In the genomic region with DNA sequence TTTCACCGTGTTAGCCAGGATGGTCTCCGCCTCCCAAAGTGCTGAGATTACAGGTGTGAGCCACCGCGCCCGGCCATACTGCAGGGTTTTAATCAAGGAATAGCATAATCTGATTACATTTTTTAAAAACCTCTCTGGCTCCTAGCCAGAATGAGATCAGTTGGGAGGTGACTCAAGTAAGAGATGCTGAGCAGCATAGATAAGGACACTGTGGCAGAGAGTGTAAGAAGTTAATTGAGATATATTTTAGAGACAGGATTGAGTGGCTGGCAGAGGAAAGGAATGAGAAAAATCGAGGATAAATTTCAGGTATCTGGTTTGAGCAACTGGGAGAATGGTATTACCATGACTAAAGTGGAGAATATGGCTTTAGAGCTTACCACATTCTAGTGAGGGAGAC, we compare ENCODE assay signal across 17 cellular contexts. TPM values are rescaled to one million over a fixed set of nuclear protein-coding genes. Genes with fewer than 3 reads are reported as not detected.
A peak's percentile ranks its signal among the peaks of the same experiment; 100 is the strongest.
DNase-seq lines count a peak whose midpoint lies in the region; ATAC-seq, FAIRE-seq and TF ChIP-seq lines count a peak whose summit lies in the region.
"Had no signal": no experiment of that assay in that cellular context is flagged by ENCODE, and none has a peak within 500 bp of the region (broad histone marks: within the 10 kb centered on the region; RNA-seq: fewer than 3 reads in every experiment).

No MANE protein-coding gene starts in this region.

- TF ChIP-seq CTCF in IMR-90 (conservative IDR thresholded peaks at IDR 0.05; ENCODE audit: low read depth, low read length) = no peak

- no peaks in the 10 kb centered on the region for H3K36me3 Mint-ChIP-seq in stimulated activated effector memory CD8-positive, alpha-beta T cell treated with anti-CD3 and anti-CD28 coated beads, Interleukin-12 subunit alpha, Interleukin-12 subunit beta, amount 100 ng/mL, for 72 hours

- FAIRE-seq in HTR-8/SVneo (lab: Jason Lieb, UNC) = no peak
- FAIRE-seq: A549, GM12892 had no signal

- no peak overlapping the region for H2AK9ac ChIP-seq in IMR-90 (replicated peaks; ENCODE audit: low read depth, low read length, poor library complexity)

- dilution Hi-C loops in IMR-90 (cut with HindIII; ENCODE audit: low sequenced_read_pairs, unreplicated experiment) = no loop called here

- H3K18ac ChIP-seq in IMR-90 (ENCODE audit: low read depth, low read length) (no peak overlapping the region), trophoblast cell (ENCODE audit: low read length) (no peak overlapping the region)

- H3K36me3 ChIP-seq in IMR-90 (ENCODE audit: control insufficient read depth, insufficient read depth, low read length) = no peaks in the 10 kb centered on the region
- H3K36me3 ChIP-seq in trophoblast cell (ENCODE audit: control insufficient read depth in 1 of 2, insufficient read depth in 2 of 2, low read length in 2 of 2) = peaks cover 3 to 4% of the 10 kb centered on the region in 2 experiments
- H3K36me3 ChIP-seq: BE2C had no signal

- H3K23ac ChIP-seq in IMR-90 (ENCODE audit: low read depth, low read length) (no peak overlapping the region), trophoblast cell (ENCODE audit: low read length) (no peak overlapping the region)

- no peak overlapping the region for H3K4me2 ChIP-seq in IMR-90 (ENCODE audit: low read depth, low read length)
- H3K4me2 ChIP-seq in trophoblast cell (ENCODE audit: low read length) = no peak overlapping the region
- H3K4me2 ChIP-seq: A549 had no signal

- CTCF ChIA-PET in IMR-90 (lab: Yijun Ruan, JAX) = no interaction called here

- H3K27me3 ChIP-seq in IMR-90 (ENCODE audit: control insufficient read depth, insufficient read depth, low read length) (no peaks in the 10 kb centered on the region), trophoblast cell (ENCODE audit: insufficient read depth, low read length) (no peaks in the 10 kb centered on the region)
- H3K27me3 ChIP-seq: BE2C had no signal

- no peak overlapping the region for H3K4me3 ChIP-seq in IMR-90 (ENCODE audit: insufficient read depth, low read depth, low read length)
- no peak overlapping the region for H3K4me3 ChIP-seq in trophoblast cell (ENCODE audit: low read depth, low read length)
- H3K4me3 ChIP-seq: A549 had no signal

- TF ChIP-seq POLR2A in IMR-90 (IDR thresholded peaks at IDR 0.05; ENCODE audit: low read depth, low read length) = no peak

- peaks cover 2% of the 10 kb centered on the region; the same call in 1 of the 2 replicates for H3K4me1 ChIP-seq in IMR-90 (ENCODE audit: control insufficient read depth, insufficient read depth, low read length)
- no peaks in the 10 kb centered on the region for H3K4me1 ChIP-seq in trophoblast cell (ENCODE audit: control insufficient read depth in 1 of 2, insufficient read depth in 2 of 2, low read length in 2 of 2)
- H3K4me1 ChIP-seq: A549, BE2C had no signal

- no peak for TF ChIP-seq RAD21 in IMR-90 (IDR thresholded peaks at IDR 0.05; ENCODE audit: low read length)

- H3K9me3 Mint-ChIP-seq in stimulated activated effector memory CD8-positive, alpha-beta T cell treated with anti-CD3 and anti-CD28 coated beads, Interleukin-12 subunit alpha, Interleukin-12 subunit beta, amount 100 ng/mL, for 72 hours = no peaks in the 10 kb centered on the region
- H3K9me3 Mint-ChIP-seq: CD4-positive, alpha-beta memory T cell had no signal

- H2AK5ac ChIP-seq in IMR-90 (ENCODE audit: low read depth, low read length) (no peak overlapping the region), trophoblast cell (ENCODE audit: low read length) (no peak overlapping the region)

- H2AFZ ChIP-seq in IMR-90 (replicated peaks; ENCODE audit: low read length, poor library complexity) (no peak overlapping the region), trophoblast cell (ENCODE audit: insufficient read depth, low read length, poor library complexity) (no peak overlapping the region)

- no peak overlapping the region for H3K56ac ChIP-seq in IMR-90 (ENCODE audit: extremely low read depth, insufficient read depth, low read length)

- DNase-seq in D341Med (ENCODE audit: low spot score) (peak; percentile 24), IMR-90 (peak; percentile 10), amniotic epithelial cell (ENCODE audit: low read depth) (peak; percentile 17), trophoblast cell (peak; percentile 43 to 85), HTR-8/SVneo (ENCODE audit: insufficient read length, low spot score) (no peak), HT-29 (ENCODE audit: low spot score) (no peak)
- DNase-seq in stimulated activated effector memory CD8-positive, alpha-beta T cell treated with anti-CD3 and anti-CD28 coated beads, Interleukin-12 subunit alpha, Interleukin-12 subunit beta, amount 100 ng/mL, for 72 hours (ENCODE audit: low spot score in 2 of 2) = no peak
- DNase-seq: BE2C; CD4-positive, alpha-beta memory T cell; COR-L47; DND-41; GDM1; GOT3; H9 had no signal

- H2BK120ac ChIP-seq in IMR-90 (ENCODE audit: low read depth, low read length) (no peak overlapping the region), trophoblast cell (ENCODE audit: insufficient read depth, low read length, poor library complexity) (no peak overlapping the region)

- BruUV-seq in IMR-90 (replicated peaks; lab: Mats Ljungman, UMichigan) = no TSS peak

- no peak overlapping the region for H3K4me3 Mint-ChIP-seq in stimulated activated effector memory CD8-positive, alpha-beta T cell treated with anti-CD3 and anti-CD28 coated beads, Interleukin-12 subunit alpha, Interleukin-12 subunit beta, amount 100 ng/mL, for 72 hours
- H3K4me3 Mint-ChIP-seq: CD4-positive, alpha-beta memory T cell; H9 had no signal

- H4K12ac ChIP-seq in trophoblast cell (ENCODE audit: low read depth, low read length) = no peak overlapping the region

- POLR2A ChIA-PET in IMR-90 (lab: Charles Lee; ENCODE audit: unreplicated experiment) = interaction anchor here (1.0 kb wide), 1 partner anchor 8 kb away, joined by 3 read pairs; a partner anchor contains a TSS

- H3K14ac ChIP-seq in IMR-90 (replicated peaks; ENCODE audit: low read depth, low read length) (no peak overlapping the region), trophoblast cell (ENCODE audit: low read length) (no peak overlapping the region)

- H3K9ac ChIP-seq in IMR-90 (ENCODE audit: low read depth, low read length) (no peak overlapping the region), trophoblast cell (ENCODE audit: low read length) (no peak overlapping the region)

- no peak overlapping the region for H2BK15ac ChIP-seq in IMR-90 (ENCODE audit: low read depth, low read length)

- no peak overlapping the region for H4K5ac ChIP-seq in IMR-90 (ENCODE audit: low read depth, low read length)

- H2BK5ac ChIP-seq in IMR-90 (ENCODE audit: low read depth, low read length, poor library complexity, severe bottlenecking) (no peak overlapping the region), trophoblast cell (ENCODE audit: low read depth, low read length, poor library complexity) (no peak overlapping the region)

- intact Hi-C loops in IMR-90 (cut with micrococcal nuclease) = no loop called here

- H3K4me1 Mint-ChIP-seq in stimulated activated effector memory CD8-positive, alpha-beta T cell treated with anti-CD3 and anti-CD28 coated beads, Interleukin-12 subunit alpha, Interleukin-12 subunit beta, amount 100 ng/mL, for 72 hours = no peaks in the 10 kb centered on the region
- H3K4me1 Mint-ChIP-seq: H9 had no signal

- no peaks in the 10 kb centered on the region for H3K79me2 ChIP-seq in trophoblast cell (ENCODE audit: control insufficient read depth, insufficient read depth, low read length, poor library complexity)

- in situ Hi-C loops in IMR-90 (cut with MboI; ENCODE audit: low sequenced_read_pairs) = no loop called here

- H3K9me3 ChIP-seq in IMR-90 (ENCODE audit: control insufficient read depth, insufficient read depth, low read length) = no peaks in the 10 kb centered on the region
- no peaks in the 10 kb centered on the region for H3K9me3 ChIP-seq in trophoblast cell (ENCODE audit: insufficient read depth, low read depth, low read length)
- H3K9me3 ChIP-seq: BE2C had no signal

- no peak for ATAC-seq in IMR-90 (ENCODE audit: low read depth)
- ATAC-seq in stimulated activated effector memory CD8-positive, alpha-beta T cell treated with anti-CD3 and anti-CD28 coated beads, Interleukin-12 subunit alpha, Interleukin-12 subunit beta, amount 100 ng/mL, for 72 hours = no peak
- ATAC-seq: A549 had no signal

- H3K79me1 ChIP-seq in IMR-90 (ENCODE audit: low read depth in 1 of 2, low read length in 2 of 2) (peaks cover 5 to 15% of the 10 kb centered on the region in 2 experiments; a peak in 2 of 4 replicates), trophoblast cell (ENCODE audit: low read length) (no peaks in the 10 kb centered on the region)

- no CpG with 5 or more reads among the region's 6 CpGs for WGBS in IMR-90 (ENCODE audit: extremely low coverage in 2 of 2, insufficient read length in 1 of 2), 2 experiments
- WGBS in trophoblast cell (ENCODE audit: extremely low coverage, insufficient coverage, insufficient read length) = no CpG with 5 or more reads among the region's 6 CpGs

- no peak overlapping the region for H3K4ac ChIP-seq in IMR-90 (ENCODE audit: low read depth, low read length)
- no peak overlapping the region for H3K4ac ChIP-seq in trophoblast cell (ENCODE audit: low read depth, low read length)

- no peak overlapping the region for H4K91ac ChIP-seq in IMR-90 (ENCODE audit: insufficient read depth, low read depth, low read length)
- no peak overlapping the region for H4K91ac ChIP-seq in trophoblast cell (ENCODE audit: low read depth, low read length)

- H4K8ac ChIP-seq in IMR-90 (ENCODE audit: low read depth in 2 of 2, low read length in 2 of 2) = no peak overlapping the region
- H4K8ac ChIP-seq in trophoblast cell (ENCODE audit: low read depth, low read length) = no peak overlapping the region

- H2BK12ac ChIP-seq in trophoblast cell (ENCODE audit: low read length) = no peak overlapping the region

- no peaks in the 10 kb centered on the region for H3K9me1 ChIP-seq in IMR-90 (ENCODE audit: insufficient read depth, low read length)

- H4K20me1 ChIP-seq in IMR-90 (ENCODE audit: insufficient read depth, low read length) = no peaks in the 10 kb centered on the region

- no peak overlapping the region for H3K27ac ChIP-seq in IMR-90 (ENCODE audit: insufficient read depth, low read length)
- H3K27ac ChIP-seq in trophoblast cell (ENCODE audit: low read depth, low read length) = no peak overlapping the region
- H3K27ac ChIP-seq: A549, C4-2B had no signal

- H2BK20ac ChIP-seq in IMR-90 (ENCODE audit: low read depth, low read length) = no peak overlapping the region

- H3K27ac Mint-ChIP-seq in stimulated activated effector memory CD8-positive, alpha-beta T cell treated with anti-CD3 and anti-CD28 coated beads, Interleukin-12 subunit alpha, Interleukin-12 subunit beta, amount 100 ng/mL, for 72 hours = no peak overlapping the region
- H3K27ac Mint-ChIP-seq: CD4-positive, alpha-beta memory T cell; H9 had no signal

RNA-seq across cellular contexts. Expression of a gene that starts 7.3 kb away (rescaled TPM):
- 13.6 and 18.1 TPM in 2 replicates for total RNA-seq in IMR-90 (2012; rRNA removed)
- polyA plus RNA-seq in IMR-90 (2012; rRNA removed) = 3.8 and 4.8 TPM in 2 replicates
- 0.74 and 0.94 TPM in 2 replicates for polyA plus RNA-seq in IMR-90 (2012; cell fraction: cytosol; rRNA removed)
- polyA plus RNA-seq in IMR-90 (2012; cell fraction: nucleus; rRNA removed; ENCODE audit: low replicate concordance) = 0.72 and 7.0 TPM in 2 replicates
- 2.7 and 2.9 TPM in 2 replicates for polyA plus RNA-seq in trophoblast cell (2013)
- total RNA-seq in HT-29 (2014; rRNA removed; shearing (Covaris generic)) = 3.2 and 3.8 TPM in 2 replicates

RNA-seq across cellular contexts. Expression of a gene that starts 18.8 kb away (rescaled TPM):
- total RNA-seq in IMR-90 (2012; rRNA removed) = 1.1 and 2.5 TPM in 2 replicates
- 3.4 and 5.5 TPM in 2 replicates for polyA plus RNA-seq in IMR-90 (2012; rRNA removed)
- 3.6 and 3.7 TPM in 2 replicates for polyA plus RNA-seq in IMR-90 (2012; cell fraction: cytosol; rRNA removed)
- polyA plus RNA-seq in IMR-90 (2012; cell fraction: nucleus; rRNA removed; ENCODE audit: low replicate concordance) = 1.1 and 2.2 TPM in 2 replicates
- polyA plus RNA-seq in trophoblast cell (2013) = 16.3 and 17.6 TPM in 2 replicates
- 1.9 and 3.3 TPM in 2 replicates for total RNA-seq in HT-29 (2014; rRNA removed; shearing (Covaris generic))

RNA-seq across cellular contexts. Expression of a gene that starts 19.0 kb away (rescaled TPM):
- total RNA-seq in IMR-90 (2012; rRNA removed) = 27.8 and 41.7 TPM in 2 replicates
- polyA plus RNA-seq in IMR-90 (2012; rRNA removed) = 6.3 and 7.4 TPM in 2 replicates
- 1.3 and 1.5 TPM in 2 replicates for polyA plus RNA-seq in IMR-90 (2012; cell fraction: cytosol; rRNA removed)
- polyA plus RNA-seq in IMR-90 (2012; cell fraction: nucleus; rRNA removed; ENCODE audit: low replicate concordance) = 0.98 and 8.6 TPM in 2 replicates
- 16.6 and 16.8 TPM in 2 replicates for polyA plus RNA-seq in trophoblast cell (2013)
- total RNA-seq in HT-29 (2014; rRNA removed; shearing (Covaris generic)) = 11.3 and 12.9 TPM in 2 replicates

RNA-seq across cellular contexts. Expression of a gene that starts 39.6 kb away (rescaled TPM):
- total RNA-seq in IMR-90 (2012; rRNA removed) = 24.2 and 77.2 TPM in 2 replicates
- polyA plus RNA-seq in IMR-90 (2012; rRNA removed) = 51.0 and 55.9 TPM in 2 replicates
- polyA plus RNA-seq in IMR-90 (2012; cell fraction: cytosol; rRNA removed) = 36.1 and 36.7 TPM in 2 replicates
- 9.4 and 26.0 TPM in 2 replicates for polyA plus RNA-seq in IMR-90 (2012; cell fraction: nucleus; rRNA removed; ENCODE audit: low replicate concordance)
- 56.7 and 57.1 TPM in 2 replicates for polyA plus RNA-seq in trophoblast cell (2013)
- total RNA-seq in HT-29 (2014; rRNA removed; shearing (Covaris generic)) = 37.8 and 48.1 TPM in 2 replicates

Comparison
In these comparisons a context has a peak if more than half of its experiments do, and no peak if none do; other contexts are left out.
1. DNase-seq: peak in D341Med (single experiment), IMR-90 (single experiment), amniotic epithelial cell (single experiment) and trophoblast cell (2 of 2); none in stimulated activated effector memory CD8-positive, alpha-beta T cell treated with anti-CD3 and anti-CD28 coated beads, Interleukin-12 subunit alpha, Interleukin-12 subunit beta, amount 100 ng/mL, for 72 hours (0 of 2), HTR-8/SVneo (single experiment) and HT-29 (single experiment).